ENCODE assay signal across 31 cellular contexts in the genomic region with DNA sequence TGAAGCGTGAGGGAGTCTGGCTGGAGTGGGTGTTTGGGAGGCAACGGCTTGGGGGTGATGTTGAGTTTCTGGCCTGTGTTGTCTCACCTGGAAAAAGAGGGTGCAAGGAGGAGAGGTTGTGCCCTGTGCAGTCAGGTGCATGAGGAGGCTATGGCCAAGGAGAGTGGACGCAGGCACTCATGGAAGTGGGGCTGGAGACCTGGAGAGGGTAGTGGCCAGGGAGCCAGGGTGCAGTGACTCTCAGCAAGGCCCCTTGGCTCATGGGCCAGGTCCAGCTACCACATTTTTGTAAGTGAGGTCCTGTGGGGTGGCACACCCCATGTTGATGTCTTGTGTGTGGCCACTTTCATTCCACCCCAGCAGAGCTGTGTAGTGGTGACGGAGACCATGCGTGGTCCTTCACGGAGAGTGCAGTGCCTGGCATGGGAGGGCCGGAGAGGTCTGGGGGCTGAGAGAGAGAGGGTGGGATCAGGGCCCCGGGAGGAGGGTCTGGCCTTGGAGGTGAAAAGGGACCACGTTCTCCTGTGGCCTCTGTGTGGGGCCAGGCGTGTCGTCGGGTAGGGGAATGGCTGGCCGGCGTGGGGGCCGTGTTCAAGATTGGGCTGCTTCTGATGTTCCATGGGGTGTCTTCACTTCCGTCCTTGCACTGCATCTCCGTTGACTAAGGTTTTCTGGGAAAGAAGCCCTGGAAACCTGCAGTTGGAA. TPM values are rescaled to one million over a fixed set of nuclear protein-coding genes. Genes with fewer than 3 reads are reported as not detected.
A peak's percentile ranks its signal among the peaks of the same experiment; 100 is the strongest.
DNase-seq lines count a peak whose midpoint lies in the region; ATAC-seq and TF ChIP-seq lines count a peak whose summit lies in the region.
"Had no signal": no experiment of that assay in that cellular context is flagged by ENCODE, and none has a peak within 500 bp of the region (broad histone marks: within the 10 kb centered on the region; RNA-seq: fewer than 3 reads in every experiment).

No MANE protein-coding gene starts in this region.

- H3K27ac Mint-ChIP-seq in activated CD8-positive, alpha-beta T cell treated with anti-CD3 and anti-CD28 coated beads for 36 hours = peak overlapping the region; percentile 21
- H3K27ac Mint-ChIP-seq in activated CD8-positive, alpha-beta T cell treated with anti-CD3 and anti-CD28 coated beads, Interleukin-2, amount 10 ng/mL, durations not matched to agents 7 days and 5 days = no peak overlapping the region
- H3K27ac Mint-ChIP-seq in T-helper 17 cell (peak overlapping the region; percentile 75), memory B cell (peak overlapping the region; percentile 10)
- peak overlapping the region; percentile 27 for H3K27ac Mint-ChIP-seq in stimulated activated naive B cell treated with anti-CD40 and anti-IgM and Interleukin-4, amounts not matched to agents 10 μg/mL and 1 μg/mL and 100 μg/mL, for 72 hours
- H3K27ac Mint-ChIP-seq: activated CD8-positive, alpha-beta memory T cell treated with anti-CD3 and anti-CD28 coated beads, Interleukin-2, amount 10 ng/mL, durations not matched to agents 7 days and 5 days; activated T-cell treated with anti-CD3 and anti-CD28 coated beads, Interleukin-2, amount 50 U/mL, for 72 hours had no signal

- intact Hi-C loops in activated CD8-positive, alpha-beta T cell treated with anti-CD3 and anti-CD28 coated beads for 36 hours (cut with micrococcal nuclease) = no loop called here

- H3K27me3 Mint-ChIP-seq in activated CD8-positive, alpha-beta T cell treated with anti-CD3 and anti-CD28 coated beads for 36 hours = no peaks in the 10 kb centered on the region
- H3K27me3 Mint-ChIP-seq in activated CD8-positive, alpha-beta T cell treated with anti-CD3 and anti-CD28 coated beads, Interleukin-2, amount 10 ng/mL, durations not matched to agents 7 days and 5 days (ENCODE audit: low read depth) = no peaks in the 10 kb centered on the region
- no peaks in the 10 kb centered on the region for H3K27me3 Mint-ChIP-seq in T-helper 17 cell
- no peaks in the 10 kb centered on the region for H3K27me3 Mint-ChIP-seq in memory B cell
- no peaks in the 10 kb centered on the region for H3K27me3 Mint-ChIP-seq in stimulated activated naive B cell treated with anti-CD40 and anti-IgM and Interleukin-4, amounts not matched to agents 10 μg/mL and 1 μg/mL and 100 μg/mL, for 72 hours
- H3K27me3 Mint-ChIP-seq: activated CD8-positive, alpha-beta memory T cell treated with anti-CD3 and anti-CD28 coated beads, Interleukin-2, amount 10 ng/mL, durations not matched to agents 7 days and 5 days; effector memory CD8-positive, alpha-beta T cell; naive B cell had no signal

- POLR2A ChIA-PET in activated CD8-positive, alpha-beta T cell treated with anti-CD3 and anti-CD28 coated beads for 36 hours (lab: Charles Lee) = no interaction called here
- POLR2A ChIA-PET in activated CD8-positive, alpha-beta T cell treated with anti-CD3 and anti-CD28 coated beads, Interleukin-2, amount 10 ng/mL, durations not matched to agents 7 days and 5 days (lab: Charles Lee) = no interaction called here

- H3K9me3 ChIP-seq in T-helper 17 cell (ENCODE audit: control insufficient read depth, low read length, poor library complexity, severe bottlenecking) = no peaks in the 10 kb centered on the region
- H3K9me3 ChIP-seq: A549, HAP-1 had no signal

- H3K9me3 Mint-ChIP-seq in activated CD8-positive, alpha-beta T cell treated with anti-CD3 and anti-CD28 coated beads for 36 hours = no peaks in the 10 kb centered on the region
- no peaks in the 10 kb centered on the region for H3K9me3 Mint-ChIP-seq in activated CD8-positive, alpha-beta T cell treated with anti-CD3 and anti-CD28 coated beads, Interleukin-2, amount 10 ng/mL, durations not matched to agents 7 days and 5 days (ENCODE audit: insufficient read depth)
- no peaks in the 10 kb centered on the region for H3K9me3 Mint-ChIP-seq in memory B cell
- no peaks in the 10 kb centered on the region for H3K9me3 Mint-ChIP-seq in stimulated activated naive B cell treated with anti-CD40 and anti-IgM and Interleukin-4, amounts not matched to agents 10 μg/mL and 1 μg/mL and 100 μg/mL, for 72 hours
- H3K9me3 Mint-ChIP-seq: activated T-cell treated with anti-CD3 and anti-CD28 coated beads, Interleukin-2, amount 50 U/mL, for 72 hours; CD8-positive, alpha-beta T cell; effector memory CD8-positive, alpha-beta T cell had no signal

- peaks cover 44% of the 10 kb centered on the region for H3K4me1 Mint-ChIP-seq in activated CD8-positive, alpha-beta T cell treated with anti-CD3 and anti-CD28 coated beads for 36 hours (ENCODE audit: low read depth)
- H3K4me1 Mint-ChIP-seq in activated CD8-positive, alpha-beta T cell treated with anti-CD3 and anti-CD28 coated beads, Interleukin-2, amount 10 ng/mL, durations not matched to agents 7 days and 5 days (ENCODE audit: low read depth) = peaks cover 28% of the 10 kb centered on the region
- peaks cover 56% of the 10 kb centered on the region for H3K4me1 Mint-ChIP-seq in T-helper 17 cell
- peaks cover 42% of the 10 kb centered on the region for H3K4me1 Mint-ChIP-seq in memory B cell
- peaks cover 31 to 67% of the 10 kb centered on the region in 2 donors for H3K4me1 Mint-ChIP-seq in stimulated activated naive B cell treated with anti-CD40 and anti-IgM and Interleukin-4, amounts not matched to agents 10 μg/mL and 1 μg/mL and 100 μg/mL, for 72 hours

- ATAC-seq in activated CD8-positive, alpha-beta T cell treated with anti-CD3 and anti-CD28 coated beads for 36 hours = no peak
- no peak for ATAC-seq in activated CD8-positive, alpha-beta T cell treated with anti-CD3 and anti-CD28 coated beads, Interleukin-2, amount 10 ng/mL, durations not matched to agents 7 days and 5 days
- ATAC-seq in T-helper 17 cell (no peak), memory B cell (ENCODE audit: low read depth) (no peak), HG03469 (IDR thresholded peaks at IDR 0.05; ENCODE audit: unreplicated experiment) (no peak)
- no peak for ATAC-seq in stimulated activated naive B cell treated with anti-CD40 and anti-IgM and Interleukin-4, amounts not matched to agents 10 μg/mL and 1 μg/mL and 100 μg/mL, for 72 hours (replicated peaks)
- ATAC-seq: A549; activated CD8-positive, alpha-beta memory T cell treated with anti-CD3 and anti-CD28 coated beads, Interleukin-2, amount 10 ng/mL, durations not matched to agents 7 days and 5 days; activated T-cell treated with anti-CD3 and anti-CD28 coated beads, Interleukin-2, amount 50 U/mL, for 72 hours; CD8-positive, alpha-beta T cell; effector memory CD8-positive, alpha-beta T cell; GM12878; left ventricle myocardium superior; PC-3; Right ventricle myocardium inferior; SK-N-SH treated with all-trans-retinoic acid at 6 μM for 48 hours had no signal

- DNase-seq in activated CD8-positive, alpha-beta T cell treated with anti-CD3 and anti-CD28 coated beads for 36 hours = no peak
- no peak for DNase-seq in activated CD8-positive, alpha-beta T cell treated with anti-CD3 and anti-CD28 coated beads, Interleukin-2, amount 10 ng/mL, durations not matched to agents 7 days and 5 days
- DNase-seq in T-helper 17 cell = no peak
- DNase-seq in memory B cell (ENCODE audit: low spot score in 2 of 2) = no peak
- DNase-seq in stimulated activated naive B cell treated with anti-CD40 and anti-IgM and Interleukin-4, amounts not matched to agents 10 μg/mL and 1 μg/mL and 100 μg/mL, for 72 hours = no peak
- DNase-seq in retina = no peak
- no peak for DNase-seq in RPMI8226
- DNase-seq: activated CD4-positive, alpha-beta T cell treated with anti-CD3 and anti-CD28 coated beads for 4 hours; activated CD8-positive, alpha-beta memory T cell treated with anti-CD3 and anti-CD28 coated beads, Interleukin-2, amount 10 ng/mL, durations not matched to agents 7 days and 5 days; activated naive CD4-positive, alpha-beta T cell; activated T-cell treated with anti-CD3 and anti-CD28 coated beads, Interleukin-2, amount 50 U/mL, for 72 hours; CD8-positive, alpha-beta T cell; central memory CD4-positive, alpha-beta T cell; DMS153; effector memory CD8-positive, alpha-beta T cell; Karpas-422; left ventricle myocardium superior; midbrain; naive B cell; NCI-H1417 treated with DMSO at 0.1 percent for 48 hours; NCI-H2081 treated with DMSO at 0.1 percent for 48 hours; NCI-H2227 treated with DMSO at 0.1 percent for 48 hours; NCI-H526 treated with DMSO at 0.1 percent for 48 hours; PC-3; stimulated activated naive CD4-positive, alpha-beta T cell treated with Interleukin-2 at 50 U/mL for 16 hours had no signal

- CTCF ChIA-PET in activated CD8-positive, alpha-beta T cell treated with anti-CD3 and anti-CD28 coated beads for 36 hours (lab: Charles Lee) = no interaction called here
- CTCF ChIA-PET in activated CD8-positive, alpha-beta T cell treated with anti-CD3 and anti-CD28 coated beads, Interleukin-2, amount 10 ng/mL, durations not matched to agents 7 days and 5 days (lab: Charles Lee) = no interaction called here

- peaks cover 3% of the 10 kb centered on the region for H3K36me3 Mint-ChIP-seq in activated CD8-positive, alpha-beta T cell treated with anti-CD3 and anti-CD28 coated beads for 36 hours (ENCODE audit: low read depth)
- H3K36me3 Mint-ChIP-seq in activated CD8-positive, alpha-beta T cell treated with anti-CD3 and anti-CD28 coated beads, Interleukin-2, amount 10 ng/mL, durations not matched to agents 7 days and 5 days (ENCODE audit: low read depth) = no peaks in the 10 kb centered on the region
- H3K36me3 Mint-ChIP-seq in T-helper 17 cell (ENCODE audit: low read depth) (peaks cover 2% of the 10 kb centered on the region), memory B cell (no peaks in the 10 kb centered on the region)
- H3K36me3 Mint-ChIP-seq in stimulated activated naive B cell treated with anti-CD40 and anti-IgM and Interleukin-4, amounts not matched to agents 10 μg/mL and 1 μg/mL and 100 μg/mL, for 72 hours = peaks cover 14 to 38% of the 10 kb centered on the region in 2 donors
- H3K36me3 Mint-ChIP-seq: naive B cell had no signal

- TF ChIP-seq CTCF in activated CD8-positive, alpha-beta T cell treated with anti-CD3 and anti-CD28 coated beads for 36 hours (IDR thresholded peaks at IDR 0.05) = no peak

- no peak overlapping the region for H3K4me3 Mint-ChIP-seq in activated CD8-positive, alpha-beta T cell treated with anti-CD3 and anti-CD28 coated beads for 36 hours
- H3K4me3 Mint-ChIP-seq in activated CD8-positive, alpha-beta T cell treated with anti-CD3 and anti-CD28 coated beads, Interleukin-2, amount 10 ng/mL, durations not matched to agents 7 days and 5 days = no peak overlapping the region
- H3K4me3 Mint-ChIP-seq in T-helper 17 cell = no peak overlapping the region
- H3K4me3 Mint-ChIP-seq in memory B cell = no peak overlapping the region
- no peak overlapping the region for H3K4me3 Mint-ChIP-seq in stimulated activated naive B cell treated with anti-CD40 and anti-IgM and Interleukin-4, amounts not matched to agents 10 μg/mL and 1 μg/mL and 100 μg/mL, for 72 hours
- H3K4me3 Mint-ChIP-seq: activated CD8-positive, alpha-beta memory T cell treated with anti-CD3 and anti-CD28 coated beads, Interleukin-2, amount 10 ng/mL, durations not matched to agents 7 days and 5 days; activated T-cell treated with anti-CD3 and anti-CD28 coated beads, Interleukin-2, amount 50 U/mL, for 72 hours; CD8-positive, alpha-beta T cell had no signal

RNA-seq across cellular contexts. Expression of a gene that starts 6.1 kb away (rescaled TPM):
- 10 to 100 TPM; 25.3 to 25.5 TPM for total RNA-seq in activated CD8-positive, alpha-beta T cell treated with anti-CD3 and anti-CD28 coated beads for 36 hours
- 10 to 100 TPM; 20.7 to 25.3 TPM for total RNA-seq in activated CD8-positive, alpha-beta T cell treated with anti-CD3 and anti-CD28 coated beads, Interleukin-2, amount 10 ng/mL, durations not matched to agents 7 days and 5 days
- total RNA-seq in T-helper 17 cell = 10 to 100 TPM; 20.4 to 23.6 TPM

RNA-seq across cellular contexts. Expression of a gene that starts 6.2 kb away (rescaled TPM):
- total RNA-seq in activated CD8-positive, alpha-beta T cell treated with anti-CD3 and anti-CD28 coated beads for 36 hours = 10 to 100 TPM; 16.2 to 17.3 TPM
- total RNA-seq in activated CD8-positive, alpha-beta T cell treated with anti-CD3 and anti-CD28 coated beads, Interleukin-2, amount 10 ng/mL, durations not matched to agents 7 days and 5 days = 10 to 100 TPM; 16.8 to 17.3 TPM
- 10 to 100 TPM in 1 of 2 donors, 1 to 10 TPM in 1; 6.8 to 11.2 TPM for total RNA-seq in T-helper 17 cell
